ENCODE assay signal across 9 cellular contexts in genomic region chr20:37947943-37948342, GRCh38. TPM values are rescaled to one million over a fixed set of nuclear protein-coding genes. Genes with fewer than 3 reads are reported as not detected.
"Had no signal": no experiment of that assay in that cellular context is flagged by ENCODE, and none has a peak within 500 bp of the region (broad histone marks: within the 10 kb centered on the region; RNA-seq: fewer than 3 reads in every experiment).

No MANE protein-coding gene starts in this region.

- DNase-seq: KBM-7 had no signal

- H3K4me2 ChIP-seq: GM23338 had no signal

- H3K4me1 ChIP-seq: HAP-1 had no signal

- ATAC-seq: GM23338, HCT116, HepG2 had no signal

- H2AFZ ChIP-seq: GM23338 had no signal

- FAIRE-seq: H1, H54, HepG2 had no signal

- H3K4me1 Mint-ChIP-seq: GM23338, IgD-negative memory B cell had no signal

- H3K9me3 ChIP-seq: HAP-1 had no signal

- H3K27ac Mint-ChIP-seq: GM23338 had no signal

- H3K4me3 Mint-ChIP-seq: GM23338 had no signal

RNA-seq across cellular contexts. Expression of gene VSTM2L, which starts 45.0 kb away (rescaled TPM):
- total RNA-seq: HepG2, HT-29 had no signal
